Comparison of ENCODE assay signal across 29 cellular contexts in the genomic region with DNA sequence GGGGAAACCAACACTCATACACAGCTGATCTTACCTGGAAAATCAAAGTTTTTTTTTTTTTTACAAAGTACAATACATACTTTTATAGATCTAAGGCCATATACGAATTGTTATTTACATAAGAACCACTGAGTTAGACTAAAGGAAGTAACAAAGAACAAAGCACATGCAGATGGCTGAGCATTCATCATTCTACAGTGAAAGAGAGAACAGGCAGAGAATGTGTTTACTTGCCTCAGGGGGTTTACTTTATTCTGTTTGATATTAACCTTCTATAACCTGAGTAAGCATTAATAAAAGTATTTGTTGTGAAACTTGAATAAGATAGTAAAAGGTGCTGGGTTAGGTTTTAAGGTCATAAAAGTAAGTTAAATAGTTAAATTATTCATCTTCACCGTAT. TPM values are rescaled to one million over a fixed set of nuclear protein-coding genes. Genes with fewer than 3 reads are reported as not detected.
A peak's percentile ranks its signal among the peaks of the same experiment; 100 is the strongest.
DNase-seq lines count a peak whose midpoint lies in the region; ATAC-seq, FAIRE-seq and TF ChIP-seq lines count a peak whose summit lies in the region.
"Had no signal": no experiment of that assay in that cellular context is flagged by ENCODE, and none has a peak within 500 bp of the region (broad histone marks: within the 10 kb centered on the region; RNA-seq: fewer than 3 reads in every experiment).

No MANE protein-coding gene starts in this region.

- H3K36me3 ChIP-seq in GM23338 (ENCODE audit: insufficient read depth): peaks cover 5% of the 10 kb centered on the region; the same call in 1 of the 2 replicates
- H3K36me3 ChIP-seq in K562 (ENCODE audit: control insufficient read depth, insufficient read depth, low read length): 0 out of 3 replicates have a peak, but pooled peaks cover 3% of the 10 kb centered on the region
- H3K36me3 ChIP-seq: thoracic aorta had no signal

- no TSS peak for BruUV-seq in K562 (replicated peaks; lab: Mats Ljungman, UMichigan)

- no peak for TF ChIP-seq CTCF in GM23338 (conservative IDR thresholded peaks at IDR 0.05; ENCODE audit: low read depth in 2 of 2)
- TF ChIP-seq CTCF in K562 (IDR thresholded peaks at IDR 0.05 in 2 of 3, conservative IDR thresholded peaks at IDR 0.05 in 1 of 3; ENCODE audit: insufficient read depth in 2 of 3, low read depth in 1 of 3, low read length in 3 of 3): no peak
- no peak for TF ChIP-seq CTCF in neural crest cell (conservative IDR thresholded peaks at IDR 0.05)
- no peak for TF ChIP-seq CTCF in chondrocyte (IDR thresholded peaks at IDR 0.05)

- H4K20me1 ChIP-seq in GM23338 (replicated peaks; ENCODE audit: insufficient read depth) (no peaks in the 10 kb centered on the region), K562 (replicated peaks; ENCODE audit: control insufficient read depth, insufficient read depth, low read length) (no peaks in the 10 kb centered on the region)
- H4K20me1 ChIP-seq: BLaER1 treated with 17β-estradiol and CSF1 and Interleukin-3, amounts not matched to agents 10 nM and 100 nM had no signal

- no peak overlapping the region for H3K4me3 ChIP-seq in GM23338
- H3K4me3 ChIP-seq in K562: no peak overlapping the region
- H3K4me3 ChIP-seq: BLaER1 treated with 17β-estradiol and CSF1 and Interleukin-3, amounts not matched to agents 10 nM and 100 nM; skin epidermis; thoracic aorta had no signal

- no peaks in the 10 kb centered on the region for H3F3A ChIP-seq in GM23338 (replicated peaks; ENCODE audit: low read depth)

- in situ Hi-C loops in K562 (cut with MboI): no loop called here

- no peak overlapping the region for H3K27ac Mint-ChIP-seq in GM23338
- peak overlapping the region; percentile 2 for H3K27ac Mint-ChIP-seq in neural crest cell (ENCODE audit: unreplicated experiment)
- no peak overlapping the region for H3K27ac Mint-ChIP-seq in chondrocyte (ENCODE audit: unreplicated experiment)
- H3K27ac Mint-ChIP-seq: activated CD4-positive, alpha-beta memory T cell treated with anti-CD3 and anti-CD28 coated beads, Interleukin-2, amount 10 ng/mL, durations not matched to agents 7 days and 5 days; activated naive CD4-positive, alpha-beta T cell treated with anti-CD3 and anti-CD28 coated beads, Interleukin-2, amount 10 ng/mL, durations not matched to agents 7 days and 5 days; naive thymus-derived CD8-positive, alpha-beta T cell; T-cell had no signal

- H2AFZ ChIP-seq in GM23338 (no peak overlapping the region), K562 (ENCODE audit: low read depth, low read length) (no peak overlapping the region)

- no peak for TF ChIP-seq EP300 in K562 (IDR thresholded peaks at IDR 0.05; ENCODE audit: low read length)

- no peak for TF ChIP-seq RAD21 in K562 (CRISPR knock-in tag; conservative IDR thresholded peaks at IDR 0.05 in 1 of 2, IDR thresholded peaks at IDR 0.05 in 1 of 2)

- H3K79me2 ChIP-seq in GM23338 (replicated peaks; ENCODE audit: insufficient read depth) (no peaks in the 10 kb centered on the region), K562 (ENCODE audit: control insufficient read depth, insufficient read depth, low read length) (no peaks in the 10 kb centered on the region)

- H3K9me2 ChIP-seq in GM23338 (ENCODE audit: insufficient read depth): no peaks in the 10 kb centered on the region

- intact Hi-C loops in K562 (cut with micrococcal nuclease): no loop called here

- DNase-seq in GM23338 (ENCODE audit: low spot score) (peak; percentile 23), NCI-H2081 (lab: John Stamatoyannopoulos, UW) (peak; percentile 9 to 69), K562 (ENCODE audit: extremely low read depth in 1 of 4, low spot score in 3 of 4) (no peak), neural crest cell (ENCODE audit: low read depth, low spot score) (no peak), iPS-NIHi11 (ENCODE audit: low spot score) (no peak), chondrocyte (ENCODE audit: low spot score) (no peak)
- DNase-seq: activated CD4-positive, alpha-beta memory T cell treated with anti-CD3 and anti-CD28 coated beads, Interleukin-2, amount 10 ng/mL, durations not matched to agents 7 days and 5 days; activated CD8-positive, alpha-beta memory T cell treated with anti-CD3 and anti-CD28 coated beads, Interleukin-2, amount 50 U/mL, for 48 hours; activated naive CD4-positive, alpha-beta T cell treated with anti-CD3 and anti-CD28 coated beads, Interleukin-2, amount 10 ng/mL, durations not matched to agents 7 days and 5 days; cerebellar nuclear complex; glutamatergic neuron; Karpas-422; kidney; midbrain; naive thymus-derived CD8-positive, alpha-beta T cell; NCI-H510A treated with DMSO at 0.1 percent for 48 hours; retina; T-cell had no signal

- no peak overlapping the region for H3K9ac ChIP-seq in K562 (ENCODE audit: insufficient read depth in 1 of 2, low read depth in 2 of 2, low read length in 2 of 2)
- H3K9ac ChIP-seq: BLaER1 treated with 17β-estradiol and CSF1 and Interleukin-3, amounts not matched to agents 10 nM and 100 nM had no signal

- no peak for FAIRE-seq in K562 (lab: Jason Lieb, UNC)
- FAIRE-seq: G401.6, kidney had no signal

- TF ChIP-seq POLR2A in K562 (conservative IDR thresholded peaks at IDR 0.05): no peak

- H3K4me1 Mint-ChIP-seq in GM23338: peaks cover 18% of the 10 kb centered on the region
- H3K4me1 Mint-ChIP-seq in neural crest cell: peaks cover 9% of the 10 kb centered on the region
- no peaks in the 10 kb centered on the region for H3K4me1 Mint-ChIP-seq in chondrocyte (ENCODE audit: low read depth)
- H3K4me1 Mint-ChIP-seq: brain; naive thymus-derived CD8-positive, alpha-beta T cell had no signal

- ATAC-seq in GM23338 (peak; percentile 70), K562 (no peak), GM21737 (IDR thresholded peaks at IDR 0.05; ENCODE audit: unreplicated experiment) (no peak), HG03571 (IDR thresholded peaks at IDR 0.05; ENCODE audit: unreplicated experiment) (no peak)
- ATAC-seq: activated CD4-positive, CD25-positive, alpha-beta regulatory T cell treated with anti-CD3 and anti-CD28 coated beads, Interleukin-2, amount 50 U/mL, for 24 hours; HCT116; naive thymus-derived CD8-positive, alpha-beta T cell; Panc1; T-cell had no signal

- H3K27me3 Mint-ChIP-seq in GM23338 (ENCODE audit: insufficient read depth, low read depth, poor library complexity) (peaks cover 4% of the 10 kb centered on the region), neural crest cell (ENCODE audit: low read depth) (no peaks in the 10 kb centered on the region), chondrocyte (ENCODE audit: low read depth) (no peaks in the 10 kb centered on the region)
- H3K27me3 Mint-ChIP-seq: activated CD4-positive, alpha-beta memory T cell treated with anti-CD3 and anti-CD28 coated beads, Interleukin-2, amount 10 ng/mL, durations not matched to agents 7 days and 5 days; activated naive CD4-positive, alpha-beta T cell treated with anti-CD3 and anti-CD28 coated beads, Interleukin-2, amount 10 ng/mL, durations not matched to agents 7 days and 5 days; brain; naive thymus-derived CD8-positive, alpha-beta T cell; stimulated activated naive CD8-positive, alpha-beta T cell treated with anti-CD3 and anti-CD28 coated beads, Interleukin-15, Interleukin-2, amounts not matched to agents 100 ng/mL and 50 ng/mL, for 24 hours; T-cell had no signal

- H3K36me3 Mint-ChIP-seq in GM23338 (ENCODE audit: low read depth) (peaks cover 34% of the 10 kb centered on the region), neural crest cell (ENCODE audit: low read depth) (peaks cover 5% of the 10 kb centered on the region), chondrocyte (ENCODE audit: low read depth) (peaks cover 11% of the 10 kb centered on the region)

- H3K27me3 ChIP-seq in GM23338 (ENCODE audit: insufficient read depth) (no peaks in the 10 kb centered on the region), K562 (ENCODE audit: control insufficient read depth in 2 of 2, insufficient read depth in 2 of 2, low read length in 2 of 2) (no peaks in the 10 kb centered on the region)
- H3K27me3 ChIP-seq: BLaER1 treated with 17β-estradiol and CSF1 and Interleukin-3, amounts not matched to agents 10 nM and 100 nM had no signal

- H3K9me3 Mint-ChIP-seq in GM23338 (no peaks in the 10 kb centered on the region; the same call in 2 of the 3 replicates), neural crest cell (no peaks in the 10 kb centered on the region), chondrocyte (ENCODE audit: low read depth) (no peaks in the 10 kb centered on the region)
- H3K9me3 Mint-ChIP-seq: activated CD4-positive, alpha-beta memory T cell treated with anti-CD3 and anti-CD28 coated beads, Interleukin-2, amount 10 ng/mL, durations not matched to agents 7 days and 5 days; activated naive CD4-positive, alpha-beta T cell treated with anti-CD3 and anti-CD28 coated beads, Interleukin-2, amount 10 ng/mL, durations not matched to agents 7 days and 5 days; brain; naive thymus-derived CD8-positive, alpha-beta T cell; stimulated activated naive CD8-positive, alpha-beta T cell treated with anti-CD3 and anti-CD28 coated beads, Interleukin-15, Interleukin-2, amounts not matched to agents 100 ng/mL and 50 ng/mL, for 24 hours; T-cell had no signal

- POLR2A ChIA-PET in K562 (lab: Yijun Ruan, JAX): no interaction called here

- no peak overlapping the region for H3K4me2 ChIP-seq in GM23338
- H3K4me2 ChIP-seq in K562 (ENCODE audit: insufficient read depth, low read length): no peak overlapping the region
- H3K4me2 ChIP-seq: BLaER1 treated with 17β-estradiol and CSF1 and Interleukin-3, amounts not matched to agents 10 nM and 100 nM had no signal

- CTCF ChIA-PET in K562 (lab: Yijun Ruan, JAX; ENCODE audit: low intra/inter-chr PET ratio): no interaction called here

- H3K9me3 ChIP-seq in K562 (replicated peaks; ENCODE audit: control insufficient read depth, insufficient read depth, low read depth, low read length): no peaks in the 10 kb centered on the region
- H3K9me3 ChIP-seq: BLaER1 treated with 17β-estradiol and CSF1 and Interleukin-3, amounts not matched to agents 10 nM and 100 nM; thoracic aorta had no signal

- H3K4me1 ChIP-seq in GM23338 (ENCODE audit: insufficient read depth) (peaks cover 10% of the 10 kb centered on the region; the same call in 1 of the 2 replicates), K562 (replicated peaks in 1 of 2; ENCODE audit: control insufficient read depth in 2 of 2, insufficient read depth in 2 of 2, low read length in 2 of 2) (no peaks in the 10 kb centered on the region)
- H3K4me1 ChIP-seq: BLaER1 treated with 17β-estradiol and CSF1 and Interleukin-3, amounts not matched to agents 10 nM and 100 nM had no signal

- H3K27ac ChIP-seq in GM23338 (ENCODE audit: low read depth) (no peak overlapping the region), K562 (ENCODE audit: extremely low read depth, low read depth, low read length) (no peak overlapping the region)
- H3K27ac ChIP-seq: BLaER1 treated with 17β-estradiol and CSF1 and Interleukin-3, amounts not matched to agents 10 nM and 100 nM; skin epidermis; thoracic aorta had no signal

- H3K4me3 Mint-ChIP-seq in GM23338: no peak overlapping the region
- H3K4me3 Mint-ChIP-seq in neural crest cell: no peak overlapping the region
- H3K4me3 Mint-ChIP-seq in chondrocyte (ENCODE audit: unreplicated experiment): no peak overlapping the region
- H3K4me3 Mint-ChIP-seq: activated CD4-positive, alpha-beta memory T cell treated with anti-CD3 and anti-CD28 coated beads, Interleukin-2, amount 10 ng/mL, durations not matched to agents 7 days and 5 days; activated naive CD4-positive, alpha-beta T cell treated with anti-CD3 and anti-CD28 coated beads, Interleukin-2, amount 10 ng/mL, durations not matched to agents 7 days and 5 days; brain; naive thymus-derived CD8-positive, alpha-beta T cell; stimulated activated naive CD8-positive, alpha-beta T cell treated with anti-CD3 and anti-CD28 coated beads, Interleukin-15, Interleukin-2, amounts not matched to agents 100 ng/mL and 50 ng/mL, for 24 hours; T-cell had no signal

- H3K9me1 ChIP-seq in K562 (ENCODE audit: control insufficient read depth, insufficient read depth, low read length): no peaks in the 10 kb centered on the region

- 63% methylated on average over 2 of the region's 2 CpGs for WGBS in K562 (ENCODE audit: insufficient coverage, low coverage, missing lambda C conversion rate)

RNA-seq across cellular contexts. Expression of gene SLC38A9, which starts 54.7 kb away (rescaled TPM):
- 57.0 and 64.8 TPM in 2 replicates for total RNA-seq in GM23338 (2014; rRNA removed; shearing (Covaris generic))
- 28.6 and 30.8 TPM in 2 replicates for polyA plus RNA-seq in GM23338 (2016; fragmentation: Nextera tagmentation; extraction: Ambion mirVana)
- total RNA-seq in K562 (2011; cell fraction: chromatin; rRNA removed; ENCODE audit: low replicate concordance): 45.4 and 94.2 TPM in 2 replicates
- total RNA-seq in K562 (2011; cell fraction: nucleolus; rRNA removed): 25.8 and 28.2 TPM in 2 replicates
- total RNA-seq in K562 (2011; cell fraction: nucleoplasm; rRNA removed): 39.7 and 58.1 TPM in 2 replicates
- 14.0 and 15.2 TPM in 2 replicates for total RNA-seq in K562 (2014; rRNA removed)
- 30.2 and 33.7 TPM in 2 replicates for total RNA-seq in K562 (2014; rRNA removed; fragmentation: Illumina TruSeq; extraction: Trizol)
- total RNA-seq in K562 (2015; rRNA removed; fragmentation: Illumina TruSeq; extraction: Trizol): 22.4 and 25.0 TPM in 2 replicates
- total RNA-seq in K562 (2021): 16.2 and 18.7 TPM in 2 replicates
- polyA plus RNA-seq in K562 (2011; rRNA removed): 26.1 and 34.5 TPM in 2 replicates
- polyA plus RNA-seq in K562 (2011; cell fraction: cytosol; rRNA removed): 7.2 and 14.4 TPM in 2 replicates
- polyA plus RNA-seq in K562 (2011; cell fraction: nucleus; rRNA removed): 19.1 and 24.1 TPM in 2 replicates
- 12.7 and 14.6 TPM in 2 replicates for polyA plus RNA-seq in K562 (2012)
- 20.7 and 21.7 TPM in 2 replicates for polyA plus RNA-seq in K562 (2014; fragmentation: Illumina TruSeq; extraction: Trizol)
- polyA plus RNA-seq in K562 (2014; fragmentation: Nextera tagmentation; extraction: Ambion mirVana): 10 to 100 TPM; 20.2 to 20.6 TPM
- polyA plus RNA-seq in K562 (2014; rRNA removed): 20.7 and 21.5 TPM in 2 replicates
- polyA minus RNA-seq in K562 (2011; rRNA and poly(A)+ RNA removed): 46.4 and 50.1 TPM in 2 replicates
- 10.4 and 17.0 TPM in 2 replicates for polyA minus RNA-seq in K562 (2011; cell fraction: cytosol; rRNA and poly(A)+ RNA removed)
- 18.6 and 38.8 TPM in 2 replicates for polyA minus RNA-seq in K562 (2011; cell fraction: nucleus; rRNA and poly(A)+ RNA removed)
- total RNA-seq in neural crest cell: 23.9 and 25.3 TPM in 2 replicates
- total RNA-seq in chondrocyte: 20.7 to 21.5 TPM (median 21.2 TPM) in 3 replicates

Comparison
In these comparisons a context has a peak if more than half of its experiments do, and no peak if none do; other contexts are left out.
1. DNase-seq: peak in GM23338 (single experiment) and NCI-H2081 (2 of 2); none in K562 (0 of 4), neural crest cell (single experiment), iPS-NIHi11 (single experiment) and chondrocyte (single experiment).